Comparison of ENCODE assay signal across 7 cellular contexts in genomic region chr16:20587645-20588074, GRCh38. TPM values are rescaled to one million over a fixed set of nuclear protein-coding genes. Genes with fewer than 3 reads are reported as not detected.
"Had no signal": no experiment of that assay in that cellular context is flagged by ENCODE, and none has a peak within 500 bp of the region (broad histone marks: within the 10 kb centered on the region; RNA-seq: fewer than 3 reads in every experiment).

No MANE protein-coding gene starts in this region.

RNA-seq across cellular contexts. Expression of gene ACSM2B, which starts 11.5 kb away (rescaled TPM):
- total RNA-seq: breast epithelium; esophagus mucosa; lower leg skin; mesenteric fat pad; natural killer cell treated with Interleukin-12 subunit alpha and Interleukin-12 subunit beta and Interleukin-15 and Interleukin-18, amount 100 ng/mL, for 72 hours; pulmonary artery endothelial cell; temporal lobe had no signal
